11 cellular contexts compared by ENCODE assay signal in genomic region chr5:50965621-50966362, GRCh38.
A peak's percentile ranks its signal among the peaks of the same experiment; 100 is the strongest.
DNase-seq lines count a peak whose midpoint lies in the region; ATAC-seq and TF ChIP-seq lines count a peak whose summit lies in the region.
"Had no signal": no experiment of that assay in that cellular context is flagged by ENCODE, and none has a peak within 500 bp of the region (broad histone marks: within the 10 kb centered on the region; RNA-seq: fewer than 3 reads in every experiment).

No MANE protein-coding gene starts in this region.

- no peaks in the 10 kb centered on the region for H3K9me3 ChIP-seq in iPS-20b (ENCODE audit: insufficient read depth, low read depth, low read length)
- H3K9me3 ChIP-seq in osteoblast (ENCODE audit: low read depth, low read length) = no peaks in the 10 kb centered on the region
- H3K9me3 ChIP-seq: uterus had no signal

- H3K27ac Mint-ChIP-seq in activated CD8-positive, alpha-beta T cell treated with anti-CD3 and anti-CD28 coated beads for 36 hours = no peak overlapping the region
- H3K27ac Mint-ChIP-seq in stimulated activated naive CD8-positive, alpha-beta T cell treated with anti-CD3 and anti-CD28 coated beads, Interleukin-15, amount 100 ng/mL, for 72 hours = peak overlapping the region in 1 of 2 donors; percentile 19

- no peaks in the 10 kb centered on the region for H3K79me2 ChIP-seq in osteoblast (ENCODE audit: insufficient read depth, low read length)

- peak overlapping the region; percentile 47 for H3K4me3 Mint-ChIP-seq in activated T-cell treated with anti-CD3 and anti-CD28 coated beads, Interleukin-2, amount 50 U/mL, for 4 hours
- peak overlapping the region; percentile 34 for H3K4me3 Mint-ChIP-seq in activated CD8-positive, alpha-beta T cell treated with anti-CD3 and anti-CD28 coated beads for 36 hours
- peak overlapping the region; percentile 71 to 79 for H3K4me3 Mint-ChIP-seq in stimulated activated naive CD8-positive, alpha-beta T cell treated with anti-CD3 and anti-CD28 coated beads, Interleukin-15, amount 100 ng/mL, for 72 hours

- H3K4me2 ChIP-seq in osteoblast (ENCODE audit: insufficient read depth, low read length) = no peak overlapping the region

- no peaks in the 10 kb centered on the region for H3K9me3 Mint-ChIP-seq in activated T-cell treated with anti-CD3 and anti-CD28 coated beads, Interleukin-2, amount 50 U/mL, for 4 hours
- H3K9me3 Mint-ChIP-seq in activated CD8-positive, alpha-beta T cell treated with anti-CD3 and anti-CD28 coated beads for 36 hours = no peaks in the 10 kb centered on the region
- H3K9me3 Mint-ChIP-seq in stimulated activated naive CD8-positive, alpha-beta T cell treated with anti-CD3 and anti-CD28 coated beads, Interleukin-15, amount 100 ng/mL, for 72 hours = no peaks in the 10 kb centered on the region

- H3K27ac ChIP-seq in iPS-20b (ENCODE audit: low read length) (no peak overlapping the region), osteoblast (ENCODE audit: low read depth, low read length) (no peak overlapping the region)
- H3K27ac ChIP-seq: uterus had no signal

- no peak for DNase-seq in activated T-cell treated with anti-CD3 and anti-CD28 coated beads, Interleukin-2, amount 50 U/mL, for 4 hours
- DNase-seq in activated T-cell treated with anti-CD3 and anti-CD28 coated beads for 4 hours = no peak
- DNase-seq in activated CD8-positive, alpha-beta T cell treated with anti-CD3 and anti-CD28 coated beads for 36 hours = no peak
- DNase-seq in stimulated activated naive CD8-positive, alpha-beta T cell treated with anti-CD3 and anti-CD28 coated beads, Interleukin-15, amount 100 ng/mL, for 72 hours = no peak
- no peak for DNase-seq in osteoblast (ENCODE audit: insufficient read length, low spot score, missing footprints)
- DNase-seq: dermis blood vessel endothelial cell, NCI-H1105, uterus had no signal

- peaks cover 79% of the 10 kb centered on the region for H3K27me3 ChIP-seq in iPS-20b (ENCODE audit: insufficient read depth, low read length)
- H3K27me3 ChIP-seq in osteoblast (ENCODE audit: insufficient read depth, low read length) = peaks cover 70% of the 10 kb centered on the region

- H2AFZ ChIP-seq in osteoblast (ENCODE audit: low read length) = no peak overlapping the region

- CTCF ChIA-PET in activated CD8-positive, alpha-beta T cell treated with anti-CD3 and anti-CD28 coated beads for 36 hours (lab: Charles Lee) = interaction anchor here (0.9 to 1.9 kb wide), 2 partner anchors 12 to 414 kb away, joined by 3 to 5 read pairs; no protein-coding TSS in a partner anchor

- no peak overlapping the region for H3K9ac ChIP-seq in iPS-20b (ENCODE audit: low read depth, low read length)

- ATAC-seq in activated T-cell treated with anti-CD3 and anti-CD28 coated beads, Interleukin-2, amount 50 U/mL, for 4 hours = no peak
- no peak for ATAC-seq in activated CD8-positive, alpha-beta T cell treated with anti-CD3 and anti-CD28 coated beads for 36 hours
- no peak for ATAC-seq in stimulated activated naive CD8-positive, alpha-beta T cell treated with anti-CD3 and anti-CD28 coated beads, Interleukin-15, amount 100 ng/mL, for 72 hours
- ATAC-seq in GM21723 (IDR thresholded peaks at IDR 0.05; ENCODE audit: unreplicated experiment) (no peak), HG03039 (IDR thresholded peaks at IDR 0.05; ENCODE audit: unreplicated experiment) (no peak)

- peaks cover 82% of the 10 kb centered on the region for H3K27me3 Mint-ChIP-seq in activated T-cell treated with anti-CD3 and anti-CD28 coated beads, Interleukin-2, amount 50 U/mL, for 4 hours (ENCODE audit: low read depth)
- H3K27me3 Mint-ChIP-seq in activated CD8-positive, alpha-beta T cell treated with anti-CD3 and anti-CD28 coated beads for 36 hours = peaks cover 78% of the 10 kb centered on the region
- H3K27me3 Mint-ChIP-seq in stimulated activated naive CD8-positive, alpha-beta T cell treated with anti-CD3 and anti-CD28 coated beads, Interleukin-15, amount 100 ng/mL, for 72 hours = peaks cover 86% of the 10 kb centered on the region

- H3K4me3 ChIP-seq in iPS-20b (ENCODE audit: low read length) (peak overlapping the region; percentile 60), osteoblast (ENCODE audit: insufficient read depth, low read length) (no peak overlapping the region)
- H3K4me3 ChIP-seq: uterus had no signal

- intact Hi-C loops in activated CD8-positive, alpha-beta T cell treated with anti-CD3 and anti-CD28 coated beads for 36 hours (cut with micrococcal nuclease) = loop anchor here (5.0 to 10.0 kb wide), 2 partner anchors 417 to 1689 kb away; partner anchors contain the start of gene ISL1

- POLR2A ChIA-PET in activated CD8-positive, alpha-beta T cell treated with anti-CD3 and anti-CD28 coated beads for 36 hours (lab: Charles Lee) = no interaction called here

- H3K4me1 ChIP-seq in iPS-20b (ENCODE audit: insufficient read depth, low read length) (peaks cover 25% of the 10 kb centered on the region; the same call in 1 of the 2 replicates), osteoblast (ENCODE audit: insufficient read depth, low read length) (peaks cover 8% of the 10 kb centered on the region)

- H3K36me3 Mint-ChIP-seq in activated T-cell treated with anti-CD3 and anti-CD28 coated beads, Interleukin-2, amount 50 U/mL, for 4 hours (ENCODE audit: insufficient read depth) = no peaks in the 10 kb centered on the region
- H3K36me3 Mint-ChIP-seq in activated CD8-positive, alpha-beta T cell treated with anti-CD3 and anti-CD28 coated beads for 36 hours (ENCODE audit: low read depth) = no peaks in the 10 kb centered on the region

- peaks cover 54% of the 10 kb centered on the region for H3K4me1 Mint-ChIP-seq in activated T-cell treated with anti-CD3 and anti-CD28 coated beads, Interleukin-2, amount 50 U/mL, for 4 hours (ENCODE audit: low read depth)
- peaks cover 55% of the 10 kb centered on the region for H3K4me1 Mint-ChIP-seq in activated CD8-positive, alpha-beta T cell treated with anti-CD3 and anti-CD28 coated beads for 36 hours (ENCODE audit: low read depth)
- peaks cover 66% of the 10 kb centered on the region for H3K4me1 Mint-ChIP-seq in stimulated activated naive CD8-positive, alpha-beta T cell treated with anti-CD3 and anti-CD28 coated beads, Interleukin-15, amount 100 ng/mL, for 72 hours

- H4K20me1 ChIP-seq in osteoblast (ENCODE audit: insufficient read depth, low read length) = no peaks in the 10 kb centered on the region

- H3K36me3 ChIP-seq in iPS-20b (ENCODE audit: insufficient read depth, low read depth, low read length) = no peaks in the 10 kb centered on the region
- no peaks in the 10 kb centered on the region for H3K36me3 ChIP-seq in osteoblast (ENCODE audit: insufficient read depth, low read length)
- H3K36me3 ChIP-seq: uterus had no signal

- TF ChIP-seq CTCF in activated CD8-positive, alpha-beta T cell treated with anti-CD3 and anti-CD28 coated beads for 36 hours (IDR thresholded peaks at IDR 0.05) = no peak
- no peak for TF ChIP-seq CTCF in osteoblast (IDR thresholded peaks at IDR 0.05; ENCODE audit: extremely low read depth, low read depth, low read length)
